ENCODE assay signal across 25 cellular contexts in the genomic region with DNA sequence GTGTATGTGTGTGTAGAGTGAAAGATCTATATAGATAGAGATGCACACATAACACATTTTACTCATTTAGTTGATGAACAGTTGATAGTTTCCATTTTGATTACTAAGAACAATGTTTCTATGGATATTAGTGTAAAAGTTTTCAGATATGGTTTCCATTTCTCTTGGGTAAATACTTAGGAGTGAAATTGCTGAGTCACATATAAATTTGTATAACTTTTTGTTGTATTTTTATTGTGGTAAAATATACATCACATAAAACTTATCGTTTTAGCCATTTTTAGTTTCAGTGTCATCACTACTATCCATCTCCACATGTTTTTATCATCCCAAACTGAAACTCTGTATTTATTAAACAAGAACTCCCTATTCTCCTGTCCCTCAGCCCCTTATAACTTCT.
"Had no signal": no experiment of that assay in that cellular context is flagged by ENCODE, and none has a peak within 500 bp of the region (broad histone marks: within the 10 kb centered on the region; RNA-seq: fewer than 3 reads in every experiment).

No MANE protein-coding gene starts in this region.

- H3K27ac ChIP-seq: epithelial cell of prostate, esophagus squamous epithelium, gastrocnemius medialis, heart right ventricle, left lung, lower lobe of right lung had no signal

- DNase-seq: cortex of kidney; effector CD8-positive, alpha-beta T cell; effector memory CD8-positive, alpha-beta T cell; endodermal cell; erythroblast; esophagus squamous epithelium; foreskin fibroblast; foreskin melanocyte; gastrocnemius medialis; glutamatergic neuron; heart right ventricle; hippocampal formation; left cardiac atrium; left lung; left ventricle myocardium superior; lower lobe of right lung; mesenchymal stem cell; mucosa of descending colon; naive B cell; naive thymus-derived CD8-positive, alpha-beta T cell had no signal

- H3K36me3 ChIP-seq: esophagus squamous epithelium, gastrocnemius medialis, heart right ventricle, left lung, lower lobe of right lung had no signal

- FAIRE-seq: endometrium, islet of Langerhans, keratinocyte had no signal

- H3K27me3 ChIP-seq: esophagus squamous epithelium, gastrocnemius medialis, left lung had no signal

- H3K4me1 ChIP-seq: esophagus squamous epithelium, gastrocnemius medialis, heart right ventricle, left lung, lower lobe of right lung had no signal

- ATAC-seq: effector memory CD8-positive, alpha-beta T cell; esophagus mucosa; gastrocnemius medialis; heart right ventricle; left cardiac atrium; left lung; left ventricle myocardium superior; lower lobe of right lung; mucosa of descending colon; naive thymus-derived CD8-positive, alpha-beta T cell had no signal

- H3K9me3 ChIP-seq: esophagus squamous epithelium, gastrocnemius medialis, left lung, lower lobe of right lung, mucosa of descending colon had no signal

- H3K4me3 ChIP-seq: esophagus squamous epithelium, gastrocnemius medialis, heart right ventricle, left lung, lower lobe of right lung, mucosa of descending colon had no signal
